In the genomic region with DNA sequence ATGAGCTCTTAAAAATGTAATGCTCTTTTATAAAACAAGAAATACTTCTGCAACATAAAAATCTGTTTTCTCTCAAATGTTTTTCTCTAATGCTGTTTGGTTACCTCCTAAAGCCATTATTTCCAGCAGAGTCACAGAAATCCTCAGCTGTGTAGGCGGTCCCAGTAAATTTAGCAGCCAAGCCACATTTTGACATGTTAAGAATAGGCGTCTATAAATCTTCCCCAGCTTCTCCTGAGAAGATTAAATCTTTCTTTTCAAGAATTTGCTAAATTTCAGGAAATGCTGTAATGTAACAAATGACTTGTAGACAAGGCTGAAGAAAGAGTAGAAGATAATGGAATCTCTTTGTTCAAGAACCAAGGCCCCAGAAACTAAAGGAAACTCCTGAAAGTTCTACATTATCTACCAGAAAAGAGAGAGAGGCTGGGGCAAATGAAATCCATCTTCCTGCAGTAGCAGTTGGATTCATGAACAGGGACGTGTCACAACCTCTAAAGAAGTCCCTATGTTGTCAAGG, we compare ENCODE assay signal across 29 cellular contexts.
DNase-seq lines count a peak whose midpoint lies in the region; ATAC-seq, FAIRE-seq and TF ChIP-seq lines count a peak whose summit lies in the region.
"Had no signal": no experiment of that assay in that cellular context is flagged by ENCODE, and none has a peak within 500 bp of the region (broad histone marks: within the 10 kb centered on the region; RNA-seq: fewer than 3 reads in every experiment).

No MANE protein-coding gene starts in this region.

- no peak for TF ChIP-seq RAD21 in neural cell (conservative IDR thresholded peaks at IDR 0.05)

- H3K36me3 ChIP-seq in A673 (ENCODE audit: insufficient read depth, low read length, poor library complexity, severe bottlenecking) (no peaks in the 10 kb centered on the region), astrocyte (ENCODE audit: insufficient read depth, low read length) (no peaks in the 10 kb centered on the region), neural cell (ENCODE audit: insufficient read depth, low read length) (no peaks in the 10 kb centered on the region)
- H3K36me3 ChIP-seq: SJCRH30 had no signal

- BruUV-seq in A673 (replicated peaks; lab: Mats Ljungman, UMichigan) = no TSS peak

- H3K4me1 Mint-ChIP-seq in astrocyte (ENCODE audit: low read depth, unreplicated experiment) = no peaks in the 10 kb centered on the region
- H3K4me1 Mint-ChIP-seq in activated T-cell treated with anti-CD3 and anti-CD28 coated beads, Interleukin-2, amount 50 U/mL, for 24 hours (ENCODE audit: low read depth) = no peaks in the 10 kb centered on the region

- H3K4me2 ChIP-seq in astrocyte (ENCODE audit: low read length) (no peak overlapping the region), neural cell (ENCODE audit: low read length) (no peak overlapping the region)
- H3K4me2 ChIP-seq: PC-9 had no signal

- H3K4me1 ChIP-seq in A673 (ENCODE audit: insufficient read depth, low read length, poor library complexity, severe bottlenecking) (peaks cover 53% of the 10 kb centered on the region), astrocyte (ENCODE audit: insufficient read depth, low read length) (no peaks in the 10 kb centered on the region)
- H3K4me1 ChIP-seq: SJCRH30 had no signal

- no peak for TF ChIP-seq EP300 in neural cell (conservative IDR thresholded peaks at IDR 0.05; ENCODE audit: poor library complexity, severe bottlenecking)

- no peaks in the 10 kb centered on the region for H3K9me3 ChIP-seq in A673 (ENCODE audit: low read depth, low read length, poor library complexity, severe bottlenecking)
- no peaks in the 10 kb centered on the region for H3K9me3 ChIP-seq in astrocyte (ENCODE audit: insufficient read depth, low read depth, low read length)
- no peaks in the 10 kb centered on the region for H3K9me3 ChIP-seq in neural cell (ENCODE audit: low read length)
- H3K9me3 ChIP-seq: SJCRH30 had no signal

- H3K4me3 ChIP-seq in A673 (ENCODE audit: low read depth, low read length, poor library complexity, severe bottlenecking) (no peak overlapping the region), astrocyte (ENCODE audit: insufficient read depth, low read depth, low read length) (no peak overlapping the region), fibroblast of the aortic adventitia (ENCODE audit: low read depth, low read length) (no peak overlapping the region), neural cell (ENCODE audit: low read length) (no peak overlapping the region)
- H3K4me3 ChIP-seq: GM23248, K562, PC-9, SJCRH30 had no signal

- no peak overlapping the region for H2AFZ ChIP-seq in astrocyte (ENCODE audit: low read depth, low read length)
- no peak overlapping the region for H2AFZ ChIP-seq in neural cell (ENCODE audit: low read depth, low read length)
- H2AFZ ChIP-seq: GM23248, PC-9 had no signal

- no peaks in the 10 kb centered on the region for H4K20me1 ChIP-seq in astrocyte (ENCODE audit: insufficient read depth, low read length)
- H4K20me1 ChIP-seq in neural cell (ENCODE audit: insufficient read depth) = no peaks in the 10 kb centered on the region

- H3K36me3 Mint-ChIP-seq in astrocyte (ENCODE audit: low read depth, unreplicated experiment) = no peaks in the 10 kb centered on the region
- no peaks in the 10 kb centered on the region for H3K36me3 Mint-ChIP-seq in activated T-cell treated with anti-CD3 and anti-CD28 coated beads, Interleukin-2, amount 50 U/mL, for 24 hours (ENCODE audit: low read depth)

- no peak overlapping the region for H3K4me3 Mint-ChIP-seq in astrocyte (ENCODE audit: unreplicated experiment)
- H3K4me3 Mint-ChIP-seq in activated T-cell treated with anti-CD3 and anti-CD28 coated beads, Interleukin-2, amount 50 U/mL, for 24 hours = no peak overlapping the region

- POLR2A ChIA-PET in A673 (lab: Charles Lee; ENCODE audit: low non-redundant PET) = no interaction called here

- H3K27me3 ChIP-seq in A673 (replicated peaks; ENCODE audit: insufficient read depth, low read depth, low read length, poor library complexity) = no peaks in the 10 kb centered on the region
- H3K27me3 ChIP-seq in astrocyte (ENCODE audit: insufficient read depth, low read length) = no peaks in the 10 kb centered on the region
- no peaks in the 10 kb centered on the region for H3K27me3 ChIP-seq in neural cell (ENCODE audit: insufficient read depth, low read depth, low read length)
- H3K27me3 ChIP-seq: SJCRH30 had no signal

- intact Hi-C loops in A673 (cut with micrococcal nuclease; ENCODE audit: unreplicated experiment) = loop anchor here (5.0 to 10.0 kb wide), 5 partner anchors 167 to 897 kb away; no protein-coding TSS in a partner anchor

- H3K27ac ChIP-seq in A673 (ENCODE audit: low read depth, low read length, poor library complexity, severe bottlenecking) (peak overlapping the region; percentile 73), astrocyte (ENCODE audit: low read depth, low read length) (no peak overlapping the region), neural cell (ENCODE audit: low read length) (peak overlapping the region; percentile 85)
- H3K27ac ChIP-seq: 22Rv1, GM23248, PC-9, SJCRH30 had no signal

- ATAC-seq in GM18858 (IDR thresholded peaks at IDR 0.05; ENCODE audit: unreplicated experiment) = no peak
- ATAC-seq: HepG2, K562, Right ventricle myocardium inferior, SK-N-SH treated with all-trans-retinoic acid at 6 μM for 48 hours had no signal

- peaks cover 2% of the 10 kb centered on the region for H3K27me3 Mint-ChIP-seq in astrocyte (ENCODE audit: low read depth, unreplicated experiment)
- H3K27me3 Mint-ChIP-seq in activated T-cell treated with anti-CD3 and anti-CD28 coated beads, Interleukin-2, amount 50 U/mL, for 24 hours = no peaks in the 10 kb centered on the region

- H3K27ac Mint-ChIP-seq in astrocyte (ENCODE audit: unreplicated experiment) = no peak overlapping the region
- no peak overlapping the region for H3K27ac Mint-ChIP-seq in activated T-cell treated with anti-CD3 and anti-CD28 coated beads, Interleukin-2, amount 50 U/mL, for 24 hours

- H3F3A ChIP-seq in neural cell (ENCODE audit: insufficient read depth, low read length, poor library complexity, severe bottlenecking) = peaks cover 4% of the 10 kb centered on the region

- H3K9ac ChIP-seq in astrocyte (ENCODE audit: low read length) = no peak overlapping the region
- no peak overlapping the region for H3K9ac ChIP-seq in neural cell (ENCODE audit: low read length)
- H3K9ac ChIP-seq: GM23248 had no signal

- FAIRE-seq in astrocyte (lab: Jason Lieb, UNC) = no peak
- FAIRE-seq: GM12891, GM19239, HepG2, K562 had no signal

- DNase-seq in A673 (ENCODE audit: low spot score) (peak; percentile 94), astrocyte (ENCODE audit: low read depth) (peak; percentile 4), fibroblast of the aortic adventitia (ENCODE audit: low read depth) (peak; percentile 19), NCI-H446 treated with DMSO at 0.1 percent for 48 hours (lab: John Stamatoyannopoulos, UW) (no peak), NCI-H187 treated with DMSO at 0.1 percent for 48 hours (lab: John Stamatoyannopoulos, UW) (no peak)
- DNase-seq in activated T-cell treated with anti-CD3 and anti-CD28 coated beads, Interleukin-2, amount 50 U/mL, for 24 hours = no peak
- DNase-seq: Calu3, DMS79 treated with DMSO at 0.1 percent for 48 hours, GF-D8, GM23248, H7, Kasumi-1, NCI-H1694, NCI-H2081 treated with DMSO at 0.1 percent for 48 hours, NCI-H2171 treated with DMSO at 0.1 percent for 48 hours, NCI-H446, NCI-H526, NCI-H82, PC-9, SJCRH30 had no signal

- CTCF ChIA-PET in A673 (lab: Charles Lee) = interaction anchor here (1.0 kb wide), 1 partner anchor 292 kb away, joined by 3 read pairs; no protein-coding TSS in a partner anchor

- H3K9me2 ChIP-seq in neural cell (ENCODE audit: insufficient read depth, low read length) = no peaks in the 10 kb centered on the region

- no peaks in the 10 kb centered on the region for H3K9me3 Mint-ChIP-seq in astrocyte (ENCODE audit: unreplicated experiment)
- peaks cover 27% of the 10 kb centered on the region for H3K9me3 Mint-ChIP-seq in activated T-cell treated with anti-CD3 and anti-CD28 coated beads, Interleukin-2, amount 50 U/mL, for 24 hours

- H3K79me2 ChIP-seq in astrocyte (ENCODE audit: insufficient read depth, low read length) = no peaks in the 10 kb centered on the region
- no peaks in the 10 kb centered on the region for H3K79me2 ChIP-seq in neural cell (replicated peaks; ENCODE audit: insufficient read depth, low read length)

- TF ChIP-seq CTCF in A673 (conservative IDR thresholded peaks at IDR 0.05; ENCODE audit: low read depth, low read length) = no peak
- TF ChIP-seq CTCF in astrocyte (IDR thresholded peaks at IDR 0.05; ENCODE audit: insufficient read depth, low read depth, low read length) = no peak
- no peak for TF ChIP-seq CTCF in fibroblast of the aortic adventitia (IDR thresholded peaks at IDR 0.05; ENCODE audit: insufficient read depth, low read length)
- no peak for TF ChIP-seq CTCF in neural cell (IDR thresholded peaks at IDR 0.05; ENCODE audit: poor library complexity, severe bottlenecking)

TF ChIP-seq in neural cell, 6 proteins besides CTCF, POLR2A, EP300 and RAD21 (continues in another document):
- TF ChIP-seq POLR2AphosphoS5 (IDR thresholded peaks at IDR 0.05) (no peak), EZH2 (IDR thresholded peaks at IDR 0.05; ENCODE audit: borderline replicate concordance, insufficient read depth, low read length, poor library complexity, severe bottlenecking) (no peak), REST (IDR thresholded peaks at IDR 0.05; ENCODE audit: borderline replicate concordance) (no peak), SMC3 (conservative IDR thresholded peaks at IDR 0.05; ENCODE audit: poor library complexity) (no peak)

Comparison
In these comparisons a context has a peak if more than half of its experiments do, and no peak if none do; other contexts are left out.
1. DNase-seq: peak in A673 (single experiment), astrocyte (single experiment) and fibroblast of the aortic adventitia (single experiment); none in NCI-H446 treated with DMSO at 0.1 percent for 48 hours (single experiment), NCI-H187 treated with DMSO at 0.1 percent for 48 hours (single experiment) and activated T-cell treated with anti-CD3 and anti-CD28 coated beads, Interleukin-2, amount 50 U/mL, for 24 hours (single experiment).